Comparison of ENCODE assay signal across 27 cellular contexts in genomic region chr1:33167650-33168447, GRCh38. TPM values are rescaled to one million over a fixed set of nuclear protein-coding genes. Genes with fewer than 3 reads are reported as not detected.
DNase-seq lines count a peak whose midpoint lies in the region; ATAC-seq, FAIRE-seq and TF ChIP-seq lines count a peak whose summit lies in the region.
"Had no signal": no experiment of that assay in that cellular context is flagged by ENCODE, and none has a peak within 500 bp of the region (broad histone marks: within the 10 kb centered on the region; RNA-seq: fewer than 3 reads in every experiment).

No MANE protein-coding gene starts in this region.

- H4K91ac ChIP-seq in IMR-90 (ENCODE audit: insufficient read depth, low read depth, low read length) (peak overlapping the region; percentile 13; the same call in 1 of the 2 replicates), mesenchymal stem cell (ENCODE audit: low read length) (no peak overlapping the region)

- H3K36me3 ChIP-seq in IMR-90 (ENCODE audit: control insufficient read depth, insufficient read depth, low read length) = peaks cover 15% of the 10 kb centered on the region; the same call in 1 of the 2 replicates
- peaks cover 1% of the 10 kb centered on the region for H3K36me3 ChIP-seq in bronchial epithelial cell (ENCODE audit: control insufficient read depth, insufficient read depth, low read length)
- H3K36me3 ChIP-seq in mesenchymal stem cell (ENCODE audit: control insufficient read depth in 1 of 2, insufficient read depth in 2 of 2, low read depth in 1 of 2, low read length in 2 of 2) = peaks cover 4 to 46% of the 10 kb centered on the region in 2 experiments
- H3K36me3 ChIP-seq in left lung = no peaks in the 10 kb centered on the region
- H3K36me3 ChIP-seq: MG63 had no signal

- BruUV-seq in IMR-90 (replicated peaks; lab: Mats Ljungman, UMichigan) = no TSS peak

- intact Hi-C loops in IMR-90 (cut with micrococcal nuclease) (no loop called here), left lung (cut with DNase I) (no loop called here)

- no peak overlapping the region for H3K23ac ChIP-seq in IMR-90 (ENCODE audit: low read depth, low read length)
- no peak overlapping the region for H3K23ac ChIP-seq in mesenchymal stem cell (ENCODE audit: low read length in 2 of 2)

- no peak overlapping the region for H2BK12ac ChIP-seq in mesenchymal stem cell (ENCODE audit: low read length in 2 of 2)

- H3K4me2 ChIP-seq in IMR-90 (ENCODE audit: low read depth, low read length) = no peak overlapping the region
- no peak overlapping the region for H3K4me2 ChIP-seq in mesenchymal stem cell (ENCODE audit: low read length, poor library complexity, severe bottlenecking)
- H3K4me2 ChIP-seq: BLaER1 treated with 17β-estradiol and CSF1 and Interleukin-3, amounts not matched to agents 10 nM and 100 nM had no signal

- no peak for FAIRE-seq in bronchial epithelial cell (lab: Jason Lieb, UNC)
- FAIRE-seq: GM18507 had no signal

- H3K4ac ChIP-seq in IMR-90 (ENCODE audit: low read depth, low read length) (peak overlapping the region; percentile 34), mesenchymal stem cell (ENCODE audit: low read depth in 1 of 2, low read length in 2 of 2) (no peak overlapping the region)

- H2BK15ac ChIP-seq in IMR-90 (ENCODE audit: low read depth, low read length) = peak overlapping the region; percentile 11; the same call in 1 of the 3 replicates
- H2BK15ac ChIP-seq in mesenchymal stem cell (ENCODE audit: low read depth, poor library complexity, severe bottlenecking) = no peak overlapping the region

- H3K4me3 ChIP-seq in IMR-90 (ENCODE audit: insufficient read depth, low read depth, low read length) (no peak overlapping the region), bronchial epithelial cell (ENCODE audit: low read depth, low read length) (no peak overlapping the region), mesenchymal stem cell (ENCODE audit: insufficient read depth in 1 of 2, low read depth in 1 of 2, low read length in 2 of 2) (no peak overlapping the region), left lung (no peak overlapping the region)
- H3K4me3 ChIP-seq: BLaER1 treated with 17β-estradiol and CSF1 and Interleukin-3, amounts not matched to agents 10 nM and 100 nM; MG63; SJSA1; tibial artery had no signal

- H2BK5ac ChIP-seq in IMR-90 (ENCODE audit: low read depth, low read length, poor library complexity, severe bottlenecking) = no peak overlapping the region
- no peak overlapping the region for H2BK5ac ChIP-seq in mesenchymal stem cell (ENCODE audit: low read depth, low read length, poor library complexity, severe bottlenecking)

- in situ Hi-C loops in IMR-90 (cut with MboI; ENCODE audit: low sequenced_read_pairs) = no loop called here

- peaks cover 21% of the 10 kb centered on the region for H3K4me1 ChIP-seq in IMR-90 (ENCODE audit: control insufficient read depth, insufficient read depth, low read length)
- peaks cover 52% of the 10 kb centered on the region for H3K4me1 ChIP-seq in mesenchymal stem cell (ENCODE audit: control insufficient read depth, insufficient read depth, low read depth, low read length)
- H3K4me1 ChIP-seq in left lung = no peaks in the 10 kb centered on the region

- H2AFZ ChIP-seq in IMR-90 (replicated peaks; ENCODE audit: low read length, poor library complexity) (no peak overlapping the region), mesenchymal stem cell (ENCODE audit: low read depth, low read length) (no peak overlapping the region)

- H3K14ac ChIP-seq in IMR-90 (replicated peaks; ENCODE audit: low read depth, low read length) (peak overlapping the region; percentile 48), mesenchymal stem cell (ENCODE audit: low read length in 2 of 2) (no peak overlapping the region)

- H3K27me3 ChIP-seq in IMR-90 (ENCODE audit: control insufficient read depth, insufficient read depth, low read length) (no peaks in the 10 kb centered on the region), bronchial epithelial cell (ENCODE audit: control insufficient read depth, insufficient read depth, low read length) (no peaks in the 10 kb centered on the region), mesenchymal stem cell (ENCODE audit: control insufficient read depth in 1 of 2, insufficient read depth in 1 of 2, low read length in 2 of 2) (no peaks in the 10 kb centered on the region), left lung (no peaks in the 10 kb centered on the region)
- H3K27me3 ChIP-seq: BLaER1 treated with 17β-estradiol and CSF1 and Interleukin-3, amounts not matched to agents 10 nM and 100 nM; MG63; SJSA1; tibial artery had no signal

- POLR2A ChIA-PET in IMR-90 (lab: Charles Lee; ENCODE audit: unreplicated experiment) = no interaction called here

- TF ChIP-seq POLR2A in IMR-90 (IDR thresholded peaks at IDR 0.05; ENCODE audit: low read depth, low read length) = no peak

- WGBS in IMR-90 (ENCODE audit: extremely low coverage in 2 of 2, insufficient read length in 1 of 2), 2 experiments = 100% methylated on average over 2 of the region's 4 CpGs; no CpG with 5 or more reads in 1 of the 2 experiments
- 94% methylated on average over 3 of the region's 4 CpGs for WGBS in mesenchymal stem cell

- H4K8ac ChIP-seq in IMR-90 (ENCODE audit: low read depth in 2 of 2, low read length in 2 of 2) (peak overlapping the region in 1 of 2 experiments; percentile 38; a peak in 1 of 4 replicates), mesenchymal stem cell (ENCODE audit: low read length) (no peak overlapping the region)

- no peak overlapping the region for H3K56ac ChIP-seq in IMR-90 (ENCODE audit: extremely low read depth, insufficient read depth, low read length)

- H3K27ac ChIP-seq in IMR-90 (ENCODE audit: insufficient read depth, low read length) (no peak overlapping the region), mesenchymal stem cell (ENCODE audit: low read length, poor library complexity, severe bottlenecking) (peak overlapping the region; percentile 71), temporal lobe (ENCODE audit: low read depth, low read length) (peak overlapping the region; percentile 90), left lung (no peak overlapping the region)
- H3K27ac ChIP-seq: BLaER1 treated with 17β-estradiol and CSF1 and Interleukin-3, amounts not matched to agents 10 nM and 100 nM; SJSA1; tibial artery had no signal

- H2BK120ac ChIP-seq in IMR-90 (ENCODE audit: low read depth, low read length) (peak overlapping the region; percentile 59), mesenchymal stem cell (ENCODE audit: low read depth, low read length) (no peak overlapping the region)

- dilution Hi-C loops in IMR-90 (cut with HindIII; ENCODE audit: low sequenced_read_pairs, unreplicated experiment) = no loop called here

- no peak for TF ChIP-seq RAD21 in IMR-90 (IDR thresholded peaks at IDR 0.05; ENCODE audit: low read length)

- ATAC-seq in IMR-90 (ENCODE audit: low read depth) = no peak
- no peak for ATAC-seq in left lung
- ATAC-seq: left cardiac atrium; stimulated activated naive CD8-positive, alpha-beta T cell treated with anti-CD3 and anti-CD28 coated beads, Interleukin-15, Interleukin-2, amounts not matched to agents 100 U/mL and 50 U/mL, for 24 hours had no signal

- H2BK20ac ChIP-seq in IMR-90 (ENCODE audit: low read depth, low read length) = peak overlapping the region; percentile 44; the same call in 1 of the 2 replicates

- peaks cover 21% of the 10 kb centered on the region for H3K9me1 ChIP-seq in IMR-90 (ENCODE audit: insufficient read depth, low read length)

- H2AK5ac ChIP-seq in IMR-90 (ENCODE audit: low read depth, low read length) (peak overlapping the region; percentile 56; the same call in 1 of the 2 replicates), mesenchymal stem cell (ENCODE audit: low read length, severe bottlenecking) (peak overlapping the region; percentile 95)

- no peak overlapping the region for H2AK9ac ChIP-seq in IMR-90 (replicated peaks; ENCODE audit: low read depth, low read length, poor library complexity)

- H3K9ac ChIP-seq in IMR-90 (ENCODE audit: low read depth, low read length) (no peak overlapping the region), mesenchymal stem cell (ENCODE audit: low read length) (no peak overlapping the region)
- H3K9ac ChIP-seq: BLaER1 treated with 17β-estradiol and CSF1 and Interleukin-3, amounts not matched to agents 10 nM and 100 nM had no signal

- no peak overlapping the region for H4K5ac ChIP-seq in IMR-90 (ENCODE audit: low read depth, low read length)

- H3K18ac ChIP-seq in IMR-90 (ENCODE audit: low read depth, low read length) (no peak overlapping the region), mesenchymal stem cell (ENCODE audit: low read depth in 1 of 2, low read length in 2 of 2) (no peak overlapping the region)

- TF ChIP-seq CTCF in IMR-90 (conservative IDR thresholded peaks at IDR 0.05; ENCODE audit: low read depth, low read length) (no peak), bronchial epithelial cell (IDR thresholded peaks at IDR 0.05; ENCODE audit: insufficient read depth, low read length, severe bottlenecking) (no peak), left lung (IDR thresholded peaks at IDR 0.05) (no peak)

- H3K9me3 ChIP-seq in IMR-90 (ENCODE audit: control insufficient read depth, insufficient read depth, low read length) (0 out of 2 replicates have a peak, but pooled peaks cover 3% of the 10 kb centered on the region), mesenchymal stem cell (ENCODE audit: control insufficient read depth, low read length) (no peaks in the 10 kb centered on the region), left lung (no peaks in the 10 kb centered on the region)
- H3K9me3 ChIP-seq: MG63, SJSA1, tibial artery had no signal

- 0 out of 2 replicates have a peak, but pooled peaks cover 4% of the 10 kb centered on the region for H4K20me1 ChIP-seq in IMR-90 (ENCODE audit: insufficient read depth, low read length)

- CTCF ChIA-PET in IMR-90 (lab: Yijun Ruan, JAX) = interaction anchor here (1.1 kb wide), 1 partner anchor 197 kb away, joined by 3 read pairs; no protein-coding TSS in a partner anchor

- DNase-seq in IMR-90 (no peak), bronchial epithelial cell (ENCODE audit: low read depth) (peak; percentile 24), mesenchymal stem cell (no peak), left lung (no peak), NCI-H345 treated with DMSO at 0.1 percent for 48 hours (lab: John Stamatoyannopoulos, UW; ENCODE audit: unreplicated experiment) (no peak), hypothalamus (lab: John Stamatoyannopoulos, UW) (no peak)
- DNase-seq: activated CD4-positive, alpha-beta memory T cell treated with anti-CD3 and anti-CD28 coated beads for 36 hours; activated CD4-positive, CD25-positive, alpha-beta regulatory T cell; activated CD8-positive, alpha-beta memory T cell treated with anti-CD3 and anti-CD28 coated beads, Interleukin-2, amount 50 U/mL, for 48 hours; activated naive CD8-positive, alpha-beta T cell treated with anti-CD3 and anti-CD28 coated beads for 36 hours; cerebellar nuclear complex; COR-L47; erythroblast; H9; head of caudate nucleus; left cardiac atrium; MG63; NCI-H1417 treated with DMSO at 0.1 percent for 48 hours; NCI-H2081 treated with DMSO at 0.1 percent for 48 hours; NCI-H345; NCI-H774; stimulated activated naive CD8-positive, alpha-beta T cell treated with anti-CD3 and anti-CD28 coated beads, Interleukin-15, Interleukin-2, amounts not matched to agents 100 U/mL and 50 U/mL, for 24 hours; tibial artery had no signal

- peaks cover 18 to 57% of the 10 kb centered on the region in 2 experiments for H3K79me1 ChIP-seq in IMR-90 (ENCODE audit: low read depth in 1 of 2, low read length in 2 of 2)
- peaks cover 16% of the 10 kb centered on the region for H3K79me1 ChIP-seq in mesenchymal stem cell (replicated peaks; ENCODE audit: low read length, poor library complexity, severe bottlenecking)

RNA-seq across cellular contexts. Expression of gene TRIM62, which starts 14.0 kb away (rescaled TPM):
- total RNA-seq in IMR-90 (2012; rRNA removed) (2.8 and 3.0 TPM in 2 replicates), bronchial epithelial cell (0.79 and 2.0 TPM in 2 replicates), temporal lobe (6.1 TPM), left lung (1 to 10 TPM; 6.2 to 6.4 TPM)
- polyA plus RNA-seq in IMR-90 (2012; rRNA removed) = 11.1 and 12.8 TPM in 2 replicates
- polyA plus RNA-seq in IMR-90 (2012; cell fraction: cytosol; rRNA removed) = 4.8 and 18.3 TPM in 2 replicates
- 25.0 and 36.8 TPM in 2 replicates for polyA plus RNA-seq in IMR-90 (2012; cell fraction: nucleus; rRNA removed; ENCODE audit: low replicate concordance)
- 10.9 TPM for polyA plus RNA-seq in mesenchymal stem cell (2013, experiment 1 of 2)
- polyA plus RNA-seq in mesenchymal stem cell (2013, experiment 2 of 2) = 10.9 TPM

Comparison
In these comparisons a context has a peak if more than half of its experiments do, and no peak if none do; other contexts are left out.
1. H3K27ac ChIP-seq: peak in mesenchymal stem cell (single experiment) and temporal lobe (single experiment); none in IMR-90 (single experiment) and left lung (0 of 2).